1 cellular context compared by ENCODE assay signal in the genomic region with DNA sequence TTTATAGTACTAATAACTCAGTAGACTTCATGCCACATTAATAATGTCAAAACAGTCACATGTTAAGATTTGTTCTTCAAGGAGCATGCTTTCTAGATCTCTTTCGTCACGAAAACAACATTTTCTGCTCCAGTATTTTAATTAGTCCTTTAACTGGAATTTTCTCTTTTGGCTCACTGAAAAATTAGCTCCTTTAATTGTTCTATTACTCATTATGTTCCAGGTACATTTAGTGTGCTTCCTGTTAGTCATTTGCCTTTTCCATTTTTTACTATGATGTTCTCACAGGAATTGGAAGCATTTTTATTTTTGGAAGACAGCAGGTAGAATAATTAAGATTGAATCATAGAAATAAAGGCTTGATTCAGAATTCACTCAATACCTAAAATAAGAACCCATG.
TF ChIP-seq lines count a peak whose summit lies in the region.

No MANE protein-coding gene starts in this region.

TF ChIP-seq in endothelial cell of umbilical vein, 7 proteins besides CTCF, POLR2A, EP300 and RAD21 (continued from another document):
- TF ChIP-seq MYC (IDR thresholded peaks at IDR 0.05; ENCODE audit: low read depth, low read length) = no peak
- TF ChIP-seq POLR2AphosphoS5 (IDR thresholded peaks at IDR 0.05; ENCODE audit: insufficient read depth, low read depth, low read length) = no peak
- TF ChIP-seq JUN (IDR thresholded peaks at IDR 0.05; ENCODE audit: borderline replicate concordance, insufficient read depth, insufficient read length, low read depth) = peak; percentile 17
- TF ChIP-seq EZH2 (IDR thresholded peaks at IDR 0.05; ENCODE audit: borderline replicate concordance, low read depth, low read length, severe bottlenecking) = no peak
- TF ChIP-seq FOS (IDR thresholded peaks at IDR 0.05; ENCODE audit: borderline replicate concordance, insufficient read depth, low read length) = peak; percentile 28
- TF ChIP-seq, protein P1, sequence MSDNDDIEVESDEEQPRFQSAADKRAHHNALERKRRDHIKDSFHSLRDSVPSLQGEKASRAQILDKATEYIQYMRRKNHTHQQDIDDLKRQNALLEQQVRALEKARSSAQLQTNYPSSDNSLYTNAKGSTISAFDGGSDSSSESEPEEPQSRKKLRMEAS (IDR thresholded peaks at IDR 0.05; ENCODE audit: insufficient read depth, insufficient read length) = no peak
